Comparison of ENCODE assay signal across 10 cellular contexts in genomic region chr2:2926009-2926857, GRCh38.
DNase-seq lines count a peak whose midpoint lies in the region; ATAC-seq lines count a peak whose summit lies in the region.
"Had no signal": no experiment of that assay in that cellular context is flagged by ENCODE, and none has a peak within 500 bp of the region (broad histone marks: within the 10 kb centered on the region; RNA-seq: fewer than 3 reads in every experiment).

No MANE protein-coding gene starts in this region.

- H3K4me1 Mint-ChIP-seq in activated CD8-positive, alpha-beta memory T cell treated with anti-CD3 and anti-CD28 coated beads, Interleukin-2, amount 10 ng/mL, durations not matched to agents 7 days and 5 days, result peaks cover 2% of the 10 kb centered on the region
- H3K4me1 Mint-ChIP-seq in stimulated activated memory B cell treated with anti-CD40 and anti-IgM and Interleukin-4, amounts not matched to agents 10 μg/mL and 1 μg/mL and 100 μg/mL, for 72 hours, result peaks cover 8% of the 10 kb centered on the region
- H3K4me1 Mint-ChIP-seq: activated naive CD8-positive, alpha-beta T cell treated with anti-CD3 and anti-CD28 coated beads, Interleukin-2, amount 10 ng/mL, durations not matched to agents 7 days and 5 days had no signal

- ATAC-seq in activated CD8-positive, alpha-beta memory T cell treated with anti-CD3 and anti-CD28 coated beads, Interleukin-2, amount 10 ng/mL, durations not matched to agents 7 days and 5 days, result no peak
- ATAC-seq in GM21825 (IDR thresholded peaks at IDR 0.05; ENCODE audit: unreplicated experiment) (peak; percentile 61), HG03135 (IDR thresholded peaks at IDR 0.05; ENCODE audit: unreplicated experiment) (peak; percentile 80)
- peak; percentile 68 for ATAC-seq in stimulated activated memory B cell treated with anti-CD40 and anti-IgM and Interleukin-4, amounts not matched to agents 10 μg/mL and 1 μg/mL and 100 μg/mL, for 72 hours

- CTCF ChIA-PET in activated CD8-positive, alpha-beta memory T cell treated with anti-CD3 and anti-CD28 coated beads, Interleukin-2, amount 10 ng/mL, durations not matched to agents 7 days and 5 days (lab: Charles Lee), result no interaction called here

- DNase-seq in activated CD8-positive, alpha-beta memory T cell treated with anti-CD3 and anti-CD28 coated beads, Interleukin-2, amount 10 ng/mL, durations not matched to agents 7 days and 5 days, result peak; percentile 23
- DNase-seq in activated CD8-positive, alpha-beta memory T cell treated with anti-CD3 and anti-CD28 coated beads, Interleukin-2, amount 50 U/mL, for 48 hours, result no peak
- no peak for DNase-seq in OCI-M1 (lab: John Stamatoyannopoulos, UW)
- DNase-seq in putamen (ENCODE audit: low spot score), result no peak
- DNase-seq in EL, result no peak
- DNase-seq: activated naive CD8-positive, alpha-beta T cell treated with anti-CD3 and anti-CD28 coated beads, Interleukin-2, amount 10 ng/mL, durations not matched to agents 7 days and 5 days; NCI-H2029 had no signal

- H3K27ac Mint-ChIP-seq in activated CD8-positive, alpha-beta memory T cell treated with anti-CD3 and anti-CD28 coated beads, Interleukin-2, amount 10 ng/mL, durations not matched to agents 7 days and 5 days, result no peak overlapping the region
- H3K27ac Mint-ChIP-seq in stimulated activated memory B cell treated with anti-CD40 and anti-IgM and Interleukin-4, amounts not matched to agents 10 μg/mL and 1 μg/mL and 100 μg/mL, for 72 hours, result no peak overlapping the region
- H3K27ac Mint-ChIP-seq: activated naive CD8-positive, alpha-beta T cell treated with anti-CD3 and anti-CD28 coated beads, Interleukin-2, amount 10 ng/mL, durations not matched to agents 7 days and 5 days had no signal

- H3K36me3 Mint-ChIP-seq in activated CD8-positive, alpha-beta memory T cell treated with anti-CD3 and anti-CD28 coated beads, Interleukin-2, amount 10 ng/mL, durations not matched to agents 7 days and 5 days, result no peaks in the 10 kb centered on the region
- no peaks in the 10 kb centered on the region for H3K36me3 Mint-ChIP-seq in stimulated activated memory B cell treated with anti-CD40 and anti-IgM and Interleukin-4, amounts not matched to agents 10 μg/mL and 1 μg/mL and 100 μg/mL, for 72 hours
- H3K36me3 Mint-ChIP-seq: activated naive CD8-positive, alpha-beta T cell treated with anti-CD3 and anti-CD28 coated beads, Interleukin-2, amount 10 ng/mL, durations not matched to agents 7 days and 5 days had no signal

- H3K4me3 Mint-ChIP-seq in activated CD8-positive, alpha-beta memory T cell treated with anti-CD3 and anti-CD28 coated beads, Interleukin-2, amount 10 ng/mL, durations not matched to agents 7 days and 5 days, result no peak overlapping the region
- no peak overlapping the region for H3K4me3 Mint-ChIP-seq in stimulated activated memory B cell treated with anti-CD40 and anti-IgM and Interleukin-4, amounts not matched to agents 10 μg/mL and 1 μg/mL and 100 μg/mL, for 72 hours
- H3K4me3 Mint-ChIP-seq: activated naive CD8-positive, alpha-beta T cell treated with anti-CD3 and anti-CD28 coated beads, Interleukin-2, amount 10 ng/mL, durations not matched to agents 7 days and 5 days had no signal

- no peaks in the 10 kb centered on the region for H3K9me3 Mint-ChIP-seq in activated CD8-positive, alpha-beta memory T cell treated with anti-CD3 and anti-CD28 coated beads, Interleukin-2, amount 10 ng/mL, durations not matched to agents 7 days and 5 days (ENCODE audit: low read depth)
- peaks cover 10% of the 10 kb centered on the region for H3K9me3 Mint-ChIP-seq in stimulated activated memory B cell treated with anti-CD40 and anti-IgM and Interleukin-4, amounts not matched to agents 10 μg/mL and 1 μg/mL and 100 μg/mL, for 72 hours
- H3K9me3 Mint-ChIP-seq: activated naive CD8-positive, alpha-beta T cell treated with anti-CD3 and anti-CD28 coated beads, Interleukin-2, amount 10 ng/mL, durations not matched to agents 7 days and 5 days had no signal

- H3K27me3 Mint-ChIP-seq in activated CD8-positive, alpha-beta memory T cell treated with anti-CD3 and anti-CD28 coated beads, Interleukin-2, amount 10 ng/mL, durations not matched to agents 7 days and 5 days, result no peaks in the 10 kb centered on the region
- H3K27me3 Mint-ChIP-seq in stimulated activated memory B cell treated with anti-CD40 and anti-IgM and Interleukin-4, amounts not matched to agents 10 μg/mL and 1 μg/mL and 100 μg/mL, for 72 hours, result no peaks in the 10 kb centered on the region
